ENCODE assay signal across 1 cellular context in the genomic region with DNA sequence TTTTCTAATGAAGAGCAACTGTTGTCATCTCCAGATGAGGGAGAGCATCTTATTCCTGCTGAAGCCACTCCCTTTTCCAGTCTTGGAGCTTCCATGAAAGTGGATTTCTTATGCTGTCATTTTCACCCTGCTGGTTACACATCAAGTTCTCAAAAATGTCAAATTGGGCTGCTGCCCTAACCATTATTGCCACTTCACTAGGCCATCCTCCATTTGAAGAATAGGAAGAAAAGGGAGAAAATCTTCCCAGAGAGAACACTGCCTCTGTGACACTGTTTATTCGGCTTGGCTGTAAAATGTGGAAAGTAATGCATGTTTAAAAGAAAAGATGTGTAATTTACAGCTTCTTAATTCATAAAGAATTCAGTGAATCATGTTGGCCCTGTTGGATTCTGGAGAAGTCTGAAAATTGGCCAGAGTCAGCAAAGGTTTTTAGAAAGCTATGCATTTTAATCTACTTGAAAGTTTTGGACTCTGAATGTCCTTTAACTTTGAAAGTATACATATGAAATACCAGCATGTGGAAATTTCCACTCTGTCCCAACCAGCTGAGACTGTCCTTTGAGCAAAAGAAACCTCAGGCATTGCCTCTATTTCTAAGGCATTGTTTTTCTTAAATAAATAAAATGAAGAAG.
TF ChIP-seq lines count a peak whose summit lies in the region.

No MANE protein-coding gene starts in this region.

TF ChIP-seq in HepG2, 621 proteins besides CTCF, POLR2A, EP300 and RAD21:
- TF ChIP-seq ZBTB49 (CRISPR knock-in tag; IDR thresholded peaks at IDR 0.05; ENCODE audit: borderline replicate concordance) (no peak), HNF1B (CRISPR knock-in tag; IDR thresholded peaks at IDR 0.05) (0 out of 2 replicates have a peak, but pooled peaks have one; percentile 21), MAFK (conservative IDR thresholded peaks at IDR 0.05 in 1 of 2, IDR thresholded peaks at IDR 0.05 in 1 of 2; ENCODE audit: low read length in 2 of 2) (peak in 1 of 2 experiments; percentile 42; a peak in 2 of 4 replicates), MBNL3 (CRISPR knock-in tag; conservative IDR thresholded peaks at IDR 0.05) (no peak), MEF2D (CRISPR knock-in tag; IDR thresholded peaks at IDR 0.05) (0 out of 2 replicates have a peak, but pooled peaks have one; percentile 45), GTF3A (CRISPR knock-in tag; conservative IDR thresholded peaks at IDR 0.05) (no peak), FOXJ3 (CRISPR knock-in tag; IDR thresholded peaks at IDR 0.05; ENCODE audit: borderline replicate concordance) (peak; percentile 11; the same call in 1 of the 2 replicates), ZNF138 (CRISPR knock-in tag; IDR thresholded peaks at IDR 0.05; ENCODE audit: low read depth) (no peak), ZNF460 (CRISPR knock-in tag; IDR thresholded peaks at IDR 0.05; ENCODE audit: borderline replicate concordance) (no peak), ZNF766 (CRISPR knock-in tag; IDR thresholded peaks at IDR 0.05; ENCODE audit: borderline replicate concordance) (peak; percentile 57; the same call in 1 of the 2 replicates), MAFF (IDR thresholded peaks at IDR 0.05; ENCODE audit: low read depth, low read length) (0 out of 2 replicates have a peak, but pooled peaks have one; percentile 21)
- TF ChIP-seq, protein P1, sequence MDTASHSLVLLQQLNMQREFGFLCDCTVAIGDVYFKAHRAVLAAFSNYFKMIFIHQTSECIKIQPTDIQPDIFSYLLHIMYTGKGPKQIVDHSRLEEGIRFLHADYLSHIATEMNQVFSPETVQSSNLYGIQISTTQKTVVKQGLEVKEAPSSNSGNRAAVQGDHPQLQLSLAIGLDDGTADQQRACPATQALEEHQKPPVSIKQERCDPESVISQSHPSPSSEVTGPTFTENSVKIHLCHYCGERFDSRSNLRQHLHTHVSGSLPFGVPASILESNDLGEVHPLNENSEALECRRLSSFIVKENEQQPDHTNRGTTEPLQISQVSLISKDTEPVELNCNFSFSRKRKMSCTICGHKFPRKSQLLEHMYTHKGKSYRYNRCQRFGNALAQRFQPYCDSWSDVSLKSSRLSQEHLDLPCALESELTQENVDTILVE (CRISPR knock-in tag; IDR thresholded peaks at IDR 0.05): no peak
- TF ChIP-seq, protein P2, sequence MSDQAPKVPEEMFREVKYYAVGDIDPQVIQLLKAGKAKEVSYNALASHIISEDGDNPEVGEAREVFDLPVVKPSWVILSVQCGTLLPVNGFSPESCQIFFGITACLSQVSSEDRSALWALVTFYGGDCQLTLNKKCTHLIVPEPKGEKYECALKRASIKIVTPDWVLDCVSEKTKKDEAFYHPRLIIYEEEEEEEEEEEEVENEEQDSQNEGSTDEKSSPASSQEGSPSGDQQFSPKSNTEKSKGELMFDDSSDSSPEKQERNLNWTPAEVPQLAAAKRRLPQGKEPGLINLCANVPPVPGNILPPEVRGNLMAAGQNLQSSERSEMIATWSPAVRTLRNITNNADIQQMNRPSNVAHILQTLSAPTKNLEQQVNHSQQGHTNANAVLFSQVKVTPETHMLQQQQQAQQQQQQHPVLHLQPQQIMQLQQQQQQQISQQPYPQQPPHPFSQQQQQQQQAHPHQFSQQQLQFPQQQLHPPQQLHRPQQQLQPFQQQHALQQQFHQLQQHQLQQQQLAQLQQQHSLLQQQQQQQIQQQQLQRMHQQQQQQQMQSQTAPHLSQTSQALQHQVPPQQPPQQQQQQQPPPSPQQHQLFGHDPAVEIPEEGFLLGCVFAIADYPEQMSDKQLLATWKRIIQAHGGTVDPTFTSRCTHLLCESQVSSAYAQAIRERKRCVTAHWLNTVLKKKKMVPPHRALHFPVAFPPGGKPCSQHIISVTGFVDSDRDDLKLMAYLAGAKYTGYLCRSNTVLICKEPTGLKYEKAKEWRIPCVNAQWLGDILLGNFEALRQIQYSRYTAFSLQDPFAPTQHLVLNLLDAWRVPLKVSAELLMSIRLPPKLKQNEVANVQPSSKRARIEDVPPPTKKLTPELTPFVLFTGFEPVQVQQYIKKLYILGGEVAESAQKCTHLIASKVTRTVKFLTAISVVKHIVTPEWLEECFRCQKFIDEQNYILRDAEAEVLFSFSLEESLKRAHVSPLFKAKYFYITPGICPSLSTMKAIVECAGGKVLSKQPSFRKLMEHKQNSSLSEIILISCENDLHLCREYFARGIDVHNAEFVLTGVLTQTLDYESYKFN (CRISPR knock-in tag; conservative IDR thresholded peaks at IDR 0.05): 0 out of 2 replicates have a peak, but pooled peaks have one; percentile 19
- TF ChIP-seq, protein P3, sequence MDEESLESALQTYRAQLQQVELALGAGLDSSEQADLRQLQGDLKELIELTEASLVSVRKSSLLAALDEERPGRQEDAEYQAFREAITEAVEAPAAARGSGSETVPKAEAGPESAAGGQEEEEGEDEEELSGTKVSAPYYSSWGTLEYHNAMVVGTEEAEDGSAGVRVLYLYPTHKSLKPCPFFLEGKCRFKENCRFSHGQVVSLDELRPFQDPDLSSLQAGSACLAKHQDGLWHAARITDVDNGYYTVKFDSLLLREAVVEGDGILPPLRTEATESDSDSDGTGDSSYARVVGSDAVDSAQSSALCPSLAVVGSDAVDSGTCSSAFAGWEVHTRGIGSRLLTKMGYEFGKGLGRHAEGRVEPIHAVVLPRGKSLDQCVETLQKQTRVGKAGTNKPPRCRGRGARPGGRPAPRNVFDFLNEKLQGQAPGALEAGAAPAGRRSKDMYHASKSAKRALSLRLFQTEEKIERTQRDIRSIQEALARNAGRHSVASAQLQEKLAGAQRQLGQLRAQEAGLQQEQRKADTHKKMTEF (CRISPR knock-in tag; IDR thresholded peaks at IDR 0.05): no peak
